ENCODE assay signal across 9 cellular contexts in genomic region chr21:41995577-41995976, GRCh38.
"Had no signal": no experiment of that assay in that cellular context is flagged by ENCODE, and none has a peak within 500 bp of the region (broad histone marks: within the 10 kb centered on the region; RNA-seq: fewer than 3 reads in every experiment).

No MANE protein-coding gene starts in this region.

- H2AFZ ChIP-seq: GM23338 had no signal

- H3K4me3 ChIP-seq: GM23338 had no signal

- H3K4me2 ChIP-seq: GM23338 had no signal

- ATAC-seq: GM23338 had no signal

- H3K4me1 Mint-ChIP-seq: GM23338, H9 had no signal

- DNase-seq: H9, HCEC 1CT, HFFc6, IMR-90, KBM-7 had no signal

- H3K27ac Mint-ChIP-seq: GM23338, H9, HFFc6 had no signal

- FAIRE-seq: H1, H54 had no signal

- H3K27ac ChIP-seq: HL-60 had no signal

- H3K4me3 Mint-ChIP-seq: GM23338, H9, HFFc6 had no signal
